Comparison of ENCODE assay signal across 21 cellular contexts in the genomic region with DNA sequence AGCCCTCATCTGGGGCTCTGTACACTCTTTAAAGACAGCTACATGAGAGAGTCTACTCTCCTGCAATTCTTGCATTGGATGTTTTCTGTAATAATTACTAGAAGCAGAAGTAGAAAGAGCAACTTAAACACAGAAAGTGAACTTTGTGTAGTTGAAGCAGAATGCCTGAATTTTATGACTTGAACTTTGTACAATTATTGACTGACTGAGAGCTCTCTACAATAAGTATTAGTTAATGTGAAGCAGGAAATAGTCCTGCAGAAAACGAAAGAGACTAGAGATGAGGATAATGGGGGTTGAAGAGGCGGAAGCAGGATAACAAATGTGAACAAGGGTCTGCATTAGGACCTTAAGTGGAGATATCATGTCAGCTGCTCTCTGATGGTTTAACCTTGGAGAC.
A peak's percentile ranks its signal among the peaks of the same experiment; 100 is the strongest.
DNase-seq lines count a peak whose midpoint lies in the region; ATAC-seq, FAIRE-seq and TF ChIP-seq lines count a peak whose summit lies in the region.
"Had no signal": no experiment of that assay in that cellular context is flagged by ENCODE, and none has a peak within 500 bp of the region (broad histone marks: within the 10 kb centered on the region; RNA-seq: fewer than 3 reads in every experiment).

No MANE protein-coding gene starts in this region.

- POLR2A ChIA-PET in Caco-2 (lab: Charles Lee): no interaction called here
- POLR2A ChIA-PET in HepG2 (lab: Yijun Ruan, JAX): no interaction called here
- POLR2A ChIA-PET in activated CD4-positive, alpha-beta T cell treated with anti-CD3 and anti-CD28 coated beads for 36 hours (lab: Charles Lee): no interaction called here

- in situ Hi-C loops in HepG2 (cut with HindIII; ENCODE audit: extremely low pct_ligation_motif_present, low pct_unique_long_range_greater_than_20kb): no loop called here
- in situ Hi-C loops in GM13976 (cut with MboI; ENCODE audit: low sequenced_read_pairs, unreplicated experiment): no loop called here

- peaks cover 12% of the 10 kb centered on the region; the same call in 1 of the 2 replicates for H3K9me3 ChIP-seq in Caco-2
- no peaks in the 10 kb centered on the region for H3K9me3 ChIP-seq in hepatocyte (ENCODE audit: low read depth)
- peaks cover 14% of the 10 kb centered on the region; the same call in 1 of the 2 replicates for H3K9me3 ChIP-seq in HepG2 (ENCODE audit: low read length)
- H3K9me3 ChIP-seq in smooth muscle cell (replicated peaks; ENCODE audit: low read depth): no peaks in the 10 kb centered on the region

- no peak for TF ChIP-seq CTCF in Caco-2 (IDR thresholded peaks at IDR 0.05; ENCODE audit: insufficient read depth in 1 of 2, low read depth in 1 of 2, low read length in 1 of 2, severe bottlenecking in 1 of 2, unreplicated experiment in 1 of 2)
- no peak for TF ChIP-seq CTCF in hepatocyte (IDR thresholded peaks at IDR 0.05; ENCODE audit: poor library complexity)
- no peak for TF ChIP-seq CTCF in HepG2 (CRISPR knock-in tag; IDR thresholded peaks at IDR 0.05)
- TF ChIP-seq CTCF in smooth muscle cell (IDR thresholded peaks at IDR 0.05; ENCODE audit: borderline replicate concordance, insufficient read depth, poor library complexity, severe bottlenecking): no peak
- no peak for TF ChIP-seq CTCF in GM13976 (IDR thresholded peaks at IDR 0.05; ENCODE audit: borderline replicate concordance, control extremely low read depth, extremely low read depth, insufficient read depth, missing control alignments)

- DNase-seq in Caco-2: no peak
- DNase-seq in hepatocyte (ENCODE audit: low spot score): peak; percentile 24
- DNase-seq in HepG2 (ENCODE audit: low spot score): peak; percentile 9
- DNase-seq in smooth muscle cell (lab: John Stamatoyannopoulos, UW; ENCODE audit: unreplicated experiment): no peak
- DNase-seq in activated CD4-positive, alpha-beta T cell treated with anti-CD3 and anti-CD28 coated beads for 36 hours: no peak
- DNase-seq in GM13976 (ENCODE audit: low spot score): no peak
- DNase-seq in midbrain (lab: John Stamatoyannopoulos, UW): no peak
- DNase-seq: 8988T; Calu3; CD4-positive, alpha-beta memory T cell; DMS79 treated with DMSO at 0.1 percent for 48 hours; GF-D8; H7; HFFc6 had no signal

- H3K4me1 ChIP-seq in Caco-2: 0 out of 2 replicates have a peak, but pooled peaks cover 7% of the 10 kb centered on the region
- peaks cover 5% of the 10 kb centered on the region for H3K4me1 ChIP-seq in hepatocyte (ENCODE audit: insufficient read depth)
- peaks cover 13% of the 10 kb centered on the region for H3K4me1 ChIP-seq in HepG2 (ENCODE audit: insufficient read depth, low read length)
- H3K4me1 ChIP-seq in smooth muscle cell (ENCODE audit: low read depth): no peaks in the 10 kb centered on the region
- H3K4me1 ChIP-seq: BLaER1 had no signal

- peak overlapping the region; percentile 54 for H3K4me2 ChIP-seq in hepatocyte
- H3K4me2 ChIP-seq in HepG2 (ENCODE audit: low read depth, low read length): peak overlapping the region; percentile 41
- H3K4me2 ChIP-seq in smooth muscle cell: no peak overlapping the region
- H3K4me2 ChIP-seq: BLaER1, GM23338 had no signal

- H3K79me2 ChIP-seq in hepatocyte: no peaks in the 10 kb centered on the region
- H3K79me2 ChIP-seq in HepG2 (ENCODE audit: insufficient read depth, low read length): no peaks in the 10 kb centered on the region
- no peaks in the 10 kb centered on the region for H3K79me2 ChIP-seq in smooth muscle cell (ENCODE audit: low read depth)

- H3K27ac ChIP-seq in hepatocyte (peak overlapping the region; percentile 85), HepG2 (ENCODE audit: extremely low read length, insufficient read depth, low read length) (no peak overlapping the region), smooth muscle cell (ENCODE audit: low read depth) (no peak overlapping the region)
- H3K27ac ChIP-seq: BLaER1, HL-60 had no signal

- TF ChIP-seq POLR2A in HepG2 (IDR thresholded peaks at IDR 0.05; ENCODE audit: insufficient read depth in 1 of 2, low read depth in 2 of 2, low read length in 2 of 2): no peak

- CTCF ChIA-PET in Caco-2 (lab: Charles Lee) (interaction anchor here (0.8 kb wide), 1 partner anchor 10 kb away, joined by 3 read pairs; no protein-coding TSS in a partner anchor), HepG2 (lab: Yijun Ruan, JAX; ENCODE audit: low intra/inter-chr PET ratio, low total read pairs) (no interaction called here)
- CTCF ChIA-PET in activated CD4-positive, alpha-beta T cell treated with anti-CD3 and anti-CD28 coated beads for 36 hours (lab: Charles Lee): interaction anchor here (0.7 to 1.0 kb wide), 3 partner anchors 10 to 565 kb away, joined by 3 read pairs; no protein-coding TSS in a partner anchor

- peaks cover 7% of the 10 kb centered on the region for H3K4me1 Mint-ChIP-seq in Caco-2 (ENCODE audit: low read depth, unreplicated experiment)
- H3K4me1 Mint-ChIP-seq in activated CD4-positive, alpha-beta T cell treated with anti-CD3 and anti-CD28 coated beads for 36 hours: peaks cover 18% of the 10 kb centered on the region
- H3K4me1 Mint-ChIP-seq: CD14-positive monocyte, IgD-negative memory B cell had no signal

- ATAC-seq in HepG2: peak; percentile 73
- ATAC-seq in activated CD4-positive, alpha-beta T cell treated with anti-CD3 and anti-CD28 coated beads for 36 hours: no peak
- ATAC-seq: GM23338, HCT116 had no signal

- no peaks in the 10 kb centered on the region for H3K36me3 Mint-ChIP-seq in Caco-2 (ENCODE audit: insufficient read depth, unreplicated experiment)
- H3K36me3 Mint-ChIP-seq in activated CD4-positive, alpha-beta T cell treated with anti-CD3 and anti-CD28 coated beads for 36 hours (ENCODE audit: low read depth): peaks cover 3% of the 10 kb centered on the region
- H3K36me3 Mint-ChIP-seq: CD14-positive monocyte had no signal

- H3F3A ChIP-seq in smooth muscle cell (ENCODE audit: low read depth): no peaks in the 10 kb centered on the region

- BruUV-seq in Caco-2 (replicated peaks; lab: Mats Ljungman, UMichigan): no TSS peak
- no TSS peak for BruUV-seq in HepG2 (replicated peaks; lab: Mats Ljungman, UMichigan)

- H2AFZ ChIP-seq in hepatocyte (peak overlapping the region; percentile 13), HepG2 (ENCODE audit: low read length) (peak overlapping the region; percentile 50), smooth muscle cell (ENCODE audit: low read depth) (no peak overlapping the region)
- H2AFZ ChIP-seq: GM23338 had no signal

- no peak overlapping the region for H3K4me3 Mint-ChIP-seq in Caco-2 (ENCODE audit: unreplicated experiment)
- H3K4me3 Mint-ChIP-seq in activated CD4-positive, alpha-beta T cell treated with anti-CD3 and anti-CD28 coated beads for 36 hours: no peak overlapping the region
- H3K4me3 Mint-ChIP-seq: CD14-positive monocyte; CD4-positive, alpha-beta memory T cell; GM23338; HFFc6; IgD-negative memory B cell had no signal

- H3K9me2 ChIP-seq in hepatocyte (replicated peaks; ENCODE audit: insufficient read depth): no peaks in the 10 kb centered on the region

- H3K27me3 ChIP-seq in Caco-2 (replicated peaks; ENCODE audit: control insufficient read depth, insufficient read depth, low read length) (no peaks in the 10 kb centered on the region), hepatocyte (no peaks in the 10 kb centered on the region), HepG2 (ENCODE audit: control insufficient read depth in 1 of 2, insufficient read depth in 2 of 2, low read length in 2 of 2) (0 out of 5 replicates have a peak, but pooled peaks cover 2 to 7% of the 10 kb centered on the region in 2 experiments), smooth muscle cell (ENCODE audit: low read depth) (no peaks in the 10 kb centered on the region)
- H3K27me3 ChIP-seq: BLaER1 had no signal

- H4K20me1 ChIP-seq in hepatocyte (ENCODE audit: insufficient read depth, poor library complexity, severe bottlenecking) (no peaks in the 10 kb centered on the region), HepG2 (ENCODE audit: insufficient read depth, low read length) (no peaks in the 10 kb centered on the region), smooth muscle cell (ENCODE audit: low read depth) (no peaks in the 10 kb centered on the region)
- H4K20me1 ChIP-seq: BLaER1 had no signal

- TF ChIP-seq RAD21 in HepG2 (CRISPR knock-in tag; IDR thresholded peaks at IDR 0.05): no peak

- no peak for FAIRE-seq in HepG2 (lab: Jason Lieb, UNC)
- FAIRE-seq: GM19239 had no signal

- intact Hi-C loops in Caco-2 (cut with micrococcal nuclease; ENCODE audit: unreplicated experiment) (no loop called here), HepG2 (cut with micrococcal nuclease; ENCODE audit: unreplicated experiment) (no loop called here)
- intact Hi-C loops in activated CD4-positive, alpha-beta T cell treated with anti-CD3 and anti-CD28 coated beads for 36 hours (cut with DNase I, micrococcal nuclease): no loop called here

- WGBS in hepatocyte (ENCODE audit: low lambda C conversion rate, missing lambda C conversion rate): 60% methylated on average over 2 of the region's 2 CpGs
- 19% methylated on average over 2 of the region's 2 CpGs for WGBS in HepG2 (ENCODE audit: low lambda C conversion rate)
- WGBS in smooth muscle cell (ENCODE audit: low lambda C conversion rate): 85% methylated on average over 2 of the region's 2 CpGs

- H3K36me3 ChIP-seq in Caco-2 (ENCODE audit: control insufficient read depth, insufficient read depth, low read length) (no peaks in the 10 kb centered on the region), hepatocyte (replicated peaks; ENCODE audit: insufficient read depth, low read depth) (no peaks in the 10 kb centered on the region), HepG2 (replicated peaks in 1 of 2; ENCODE audit: control insufficient read depth in 1 of 2, insufficient read depth in 2 of 2, low read length in 2 of 2) (no peaks in the 10 kb centered on the region), smooth muscle cell (ENCODE audit: low read depth) (no peaks in the 10 kb centered on the region)
- H3K36me3 ChIP-seq: BLaER1 had no signal

- H3K4me3 ChIP-seq in Caco-2 (ENCODE audit: low read depth, low read length): no peak overlapping the region
- no peak overlapping the region for H3K4me3 ChIP-seq in hepatocyte
- peak overlapping the region in 1 of 3 experiments; percentile 3; a peak in 1 of 6 replicates for H3K4me3 ChIP-seq in HepG2 (replicated peaks in 1 of 3; ENCODE audit: insufficient read depth in 1 of 3, low read depth in 2 of 3, low read length in 3 of 3)
- H3K4me3 ChIP-seq in smooth muscle cell: peak overlapping the region; percentile 12
- H3K4me3 ChIP-seq: BLaER1, GM23338 had no signal

- H3K27ac Mint-ChIP-seq in Caco-2 (ENCODE audit: unreplicated experiment): peak overlapping the region; percentile 11
- no peak overlapping the region for H3K27ac Mint-ChIP-seq in activated CD4-positive, alpha-beta T cell treated with anti-CD3 and anti-CD28 coated beads for 36 hours
- H3K27ac Mint-ChIP-seq: CD14-positive monocyte; CD4-positive, alpha-beta memory T cell; GM23338; HFFc6; IgD-negative memory B cell had no signal

- H3K9ac ChIP-seq in HepG2 (ENCODE audit: insufficient read depth, low read depth, low read length): no peak overlapping the region
- no peak overlapping the region for H3K9ac ChIP-seq in smooth muscle cell (ENCODE audit: low read depth)
- H3K9ac ChIP-seq: BLaER1 had no signal

- TF ChIP-seq EP300 in HepG2 (IDR thresholded peaks at IDR 0.05; ENCODE audit: low read depth in 2 of 2, low read length in 2 of 2): no peak
- TF ChIP-seq EP300 in HepG2 (CRISPR knock-in tag; IDR thresholded peaks at IDR 0.05; ENCODE audit: borderline replicate concordance): no peak

- H3K27me3 Mint-ChIP-seq in Caco-2 (ENCODE audit: insufficient read depth, unreplicated experiment): peaks cover 6% of the 10 kb centered on the region
- H3K27me3 Mint-ChIP-seq in activated CD4-positive, alpha-beta T cell treated with anti-CD3 and anti-CD28 coated beads for 36 hours: peaks cover 20% of the 10 kb centered on the region

- H3K9me3 Mint-ChIP-seq in Caco-2 (ENCODE audit: unreplicated experiment): no peaks in the 10 kb centered on the region
- peaks cover 12% of the 10 kb centered on the region for H3K9me3 Mint-ChIP-seq in activated CD4-positive, alpha-beta T cell treated with anti-CD3 and anti-CD28 coated beads for 36 hours (ENCODE audit: low read depth)

Comparison
In these comparisons a context has a peak if more than half of its experiments do, and no peak if none do; other contexts are left out.
1. DNase-seq: peak in hepatocyte (single experiment) and HepG2 (single experiment); none in Caco-2 (0 of 2), smooth muscle cell (single experiment), activated CD4-positive, alpha-beta T cell treated with anti-CD3 and anti-CD28 coated beads for 36 hours (single experiment), GM13976 (single experiment) and midbrain (single experiment).